22 cellular contexts compared by ENCODE assay signal in the genomic region with DNA sequence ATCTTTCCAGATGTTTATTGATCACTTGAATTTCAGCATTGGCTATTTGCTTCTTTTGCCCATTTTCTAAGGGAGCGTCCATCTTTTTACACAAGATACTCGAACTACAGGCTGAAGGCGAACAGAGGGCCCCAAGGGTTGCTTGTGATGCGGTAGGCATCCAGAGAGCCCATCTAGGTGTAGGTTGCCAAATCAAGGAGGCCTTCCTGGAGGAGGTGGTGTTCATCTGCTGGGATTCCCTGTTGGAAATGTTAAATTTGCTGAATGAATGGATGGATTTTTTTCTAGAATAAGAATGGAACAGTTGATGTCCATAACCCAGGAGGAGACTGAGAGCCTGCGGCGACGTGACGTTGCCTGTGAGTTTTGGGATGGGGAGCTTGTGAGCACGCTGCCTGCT.
"Had no signal": no experiment of that assay in that cellular context is flagged by ENCODE, and none has a peak within 500 bp of the region (broad histone marks: within the 10 kb centered on the region; RNA-seq: fewer than 3 reads in every experiment).

No MANE protein-coding gene starts in this region.

- H3K4me3 ChIP-seq: coronary artery, dorsolateral prefrontal cortex, esophagus muscularis mucosa, gastroesophageal sphincter, heart left ventricle, hepatocyte, left lung, lower lobe of right lung, mucosa of descending colon had no signal

- H3K27me3 ChIP-seq: dorsolateral prefrontal cortex, esophagus muscularis mucosa, foreskin keratinocyte, gastroesophageal sphincter, heart left ventricle, hepatocyte, left lung had no signal

- H3K9me3 ChIP-seq: esophagus muscularis mucosa, gastroesophageal sphincter, heart left ventricle, left lung, lower lobe of right lung, mucosa of descending colon had no signal

- DNase-seq: dermis blood vessel endothelial cell; dorsolateral prefrontal cortex; effector CD4-positive, alpha-beta T cell; effector memory CD4-positive, alpha-beta T cell; foreskin keratinocyte; heart left ventricle; hypothalamus; immature natural killer cell; left cardiac atrium; left lung; left ventricle myocardium superior; lower lobe of right lung; mesenchymal stem cell; mucosa of descending colon had no signal

- H3K4me2 ChIP-seq: hepatocyte had no signal

- H3K27ac ChIP-seq: coronary artery, dorsolateral prefrontal cortex, esophagus muscularis mucosa, foreskin keratinocyte, gastroesophageal sphincter, heart left ventricle, hepatocyte, left lung, lower lobe of right lung had no signal

- ATAC-seq: foreskin keratinocyte, gastroesophageal sphincter, heart left ventricle, left cardiac atrium, left lung, left ventricle myocardium superior, lower lobe of right lung, mucosa of descending colon had no signal

- H3K4me1 ChIP-seq: esophagus muscularis mucosa, foreskin keratinocyte, gastroesophageal sphincter, heart left ventricle, left lung, lower lobe of right lung had no signal

- FAIRE-seq: colon, endothelial cell of umbilical vein, frontal cortex, keratinocyte had no signal
